ENCODE assay signal across 7 cellular contexts in the genomic region with DNA sequence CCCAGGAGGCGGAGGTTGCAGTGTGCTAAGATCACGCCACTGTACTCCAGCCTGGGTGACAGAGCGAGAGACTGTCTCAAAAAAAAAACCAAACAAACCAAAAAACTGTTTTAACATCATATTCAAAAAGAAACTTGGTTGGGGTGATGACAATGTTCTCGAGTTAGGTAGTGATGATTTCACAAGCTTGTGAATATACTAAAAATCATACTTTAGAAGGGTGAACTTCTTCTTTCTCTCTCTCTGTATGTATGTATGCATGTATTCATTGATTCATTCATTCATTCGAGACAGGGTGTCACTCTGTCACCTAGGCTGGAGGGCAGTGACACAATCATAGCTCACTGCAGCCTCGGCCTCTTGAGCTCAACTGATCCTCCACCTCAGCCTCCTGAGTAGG.
DNase-seq lines count a peak whose midpoint lies in the region; ATAC-seq and TF ChIP-seq lines count a peak whose summit lies in the region.
"Not testable (repeated sequence)": the region's sequence is repeated elsewhere in the genome, so short reads cannot be mapped to it uniquely, and the experiment has no call there.

No MANE protein-coding gene starts in this region.

- not testable (repeated sequence) for H3K4me1 Mint-ChIP-seq in activated CD8-positive, alpha-beta T cell treated with anti-CD3 and anti-CD28 coated beads for 36 hours (ENCODE audit: low read depth); activated naive CD4-positive, alpha-beta T cell treated with anti-CD3 and anti-CD28 coated beads for 36 hours (ENCODE audit: low read depth)

- peak; percentile 58 for ATAC-seq in GM18858 (IDR thresholded peaks at IDR 0.05; ENCODE audit: unreplicated experiment)
- peak; percentile 54 for ATAC-seq in GM19463 (IDR thresholded peaks at IDR 0.05; ENCODE audit: unreplicated experiment)
- ATAC-seq in HG02870 (IDR thresholded peaks at IDR 0.05; ENCODE audit: unreplicated experiment) = peak; percentile 72
- peak; percentile 72 for ATAC-seq in HG03565 (IDR thresholded peaks at IDR 0.05; ENCODE audit: unreplicated experiment)
- peak; percentile 39 for ATAC-seq in activated CD8-positive, alpha-beta T cell treated with anti-CD3 and anti-CD28 coated beads for 36 hours

- POLR2A ChIA-PET in activated CD8-positive, alpha-beta T cell treated with anti-CD3 and anti-CD28 coated beads for 36 hours (lab: Charles Lee) = not testable (repeated sequence)

- CTCF ChIA-PET in activated CD8-positive, alpha-beta T cell treated with anti-CD3 and anti-CD28 coated beads for 36 hours (lab: Charles Lee) = not testable (repeated sequence)
- CTCF ChIA-PET in activated naive CD4-positive, alpha-beta T cell treated with anti-CD3 and anti-CD28 coated beads for 36 hours (lab: Charles Lee) = interaction anchor here (0.6 kb wide), 1 partner anchor 23 kb away, joined by 3 read pairs; no protein-coding TSS in a partner anchor

- H3K27ac Mint-ChIP-seq in activated CD8-positive, alpha-beta T cell treated with anti-CD3 and anti-CD28 coated beads for 36 hours; activated naive CD4-positive, alpha-beta T cell treated with anti-CD3 and anti-CD28 coated beads for 36 hours: not testable (repeated sequence)

- H3K9me3 Mint-ChIP-seq in activated CD8-positive, alpha-beta T cell treated with anti-CD3 and anti-CD28 coated beads for 36 hours; activated naive CD4-positive, alpha-beta T cell treated with anti-CD3 and anti-CD28 coated beads for 36 hours: not testable (repeated sequence)

- DNase-seq in activated CD8-positive, alpha-beta T cell treated with anti-CD3 and anti-CD28 coated beads for 36 hours = not testable (repeated sequence)
- peak; percentile 17 for DNase-seq in activated naive CD4-positive, alpha-beta T cell treated with anti-CD3 and anti-CD28 coated beads for 36 hours
- DNase-seq in stimulated activated CD4-positive, alpha-beta T cell treated with anti-CD3 and anti-CD28 coated beads, Interleukin-1b, Interleukin-23, amount 100 ng/mL, for 48 hours = peak; percentile 33

- not testable (repeated sequence) for TF ChIP-seq CTCF in activated CD8-positive, alpha-beta T cell treated with anti-CD3 and anti-CD28 coated beads for 36 hours (IDR thresholded peaks at IDR 0.05)

- H3K27me3 Mint-ChIP-seq in activated CD8-positive, alpha-beta T cell treated with anti-CD3 and anti-CD28 coated beads for 36 hours; activated naive CD4-positive, alpha-beta T cell treated with anti-CD3 and anti-CD28 coated beads for 36 hours (ENCODE audit: low read depth): not testable (repeated sequence)

- peaks cover 12% of the 10 kb centered on the region for H3K36me3 Mint-ChIP-seq in activated CD8-positive, alpha-beta T cell treated with anti-CD3 and anti-CD28 coated beads for 36 hours (ENCODE audit: low read depth)
- H3K36me3 Mint-ChIP-seq in activated naive CD4-positive, alpha-beta T cell treated with anti-CD3 and anti-CD28 coated beads for 36 hours (ENCODE audit: low read depth) = peaks cover 14% of the 10 kb centered on the region

- H3K4me3 Mint-ChIP-seq in activated CD8-positive, alpha-beta T cell treated with anti-CD3 and anti-CD28 coated beads for 36 hours; activated naive CD4-positive, alpha-beta T cell treated with anti-CD3 and anti-CD28 coated beads for 36 hours: not testable (repeated sequence)

- intact Hi-C loops in activated CD8-positive, alpha-beta T cell treated with anti-CD3 and anti-CD28 coated beads for 36 hours (cut with micrococcal nuclease); activated naive CD4-positive, alpha-beta T cell treated with anti-CD3 and anti-CD28 coated beads for 36 hours (cut with micrococcal nuclease): not testable (repeated sequence)
